ENCODE assay signal across 1 cellular context in the genomic region with DNA sequence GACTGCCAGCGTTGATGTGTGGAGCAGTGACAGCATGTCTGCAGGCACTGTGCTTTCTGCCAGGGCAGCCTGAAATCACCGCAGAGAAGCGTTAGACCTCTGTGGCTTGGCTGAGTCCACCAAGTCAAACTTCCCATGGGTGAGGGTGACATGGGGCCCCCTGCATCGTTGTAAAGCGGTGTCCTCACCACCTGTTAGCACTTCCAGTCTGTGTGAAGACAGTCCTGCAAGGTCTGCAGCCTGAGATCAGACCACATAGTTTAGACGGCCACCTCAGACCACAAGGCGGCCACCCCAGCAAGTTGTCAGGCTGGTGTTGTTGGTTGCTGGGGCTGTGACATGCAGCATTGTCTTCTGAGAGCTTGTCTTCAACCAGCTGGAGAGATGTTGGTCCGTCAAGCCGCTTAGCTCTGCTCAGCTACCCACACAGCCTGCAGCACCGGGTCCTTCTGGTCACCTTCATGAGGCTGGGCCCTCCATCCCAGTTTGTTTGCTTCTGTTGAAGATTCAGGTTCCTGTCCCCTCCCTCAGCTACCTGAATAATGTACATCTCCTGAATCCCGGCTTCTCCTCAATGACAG.
TF ChIP-seq lines count a peak whose summit lies in the region.

No MANE protein-coding gene starts in this region.

TF ChIP-seq in H1, 55 proteins besides CTCF, POLR2A, EP300 and RAD21 (continued from another document):
- TF ChIP-seq E2F6 (IDR thresholded peaks at IDR 0.05) (no peak), MAX (IDR thresholded peaks at IDR 0.05) (no peak), NANOG (IDR thresholded peaks at IDR 0.05; ENCODE audit: insufficient read depth, low read depth, low read length, poor library complexity, severe bottlenecking) (no peak), CBX8 (IDR thresholded peaks at IDR 0.05; ENCODE audit: borderline replicate concordance, low read depth, low read length) (no peak), CBX5 (IDR thresholded peaks at IDR 0.05; ENCODE audit: low read depth, low read length) (no peak), POU5F1 (IDR thresholded peaks at IDR 0.05; ENCODE audit: low read depth, low read length) (no peak), NRF1 (IDR thresholded peaks at IDR 0.05; ENCODE audit: low read depth, low read length) (no peak), BCL11A (IDR thresholded peaks at IDR 0.05; ENCODE audit: low read depth in 2 of 2, low read length in 2 of 2) (no peak), SIX5 (IDR thresholded peaks at IDR 0.05; ENCODE audit: low read depth, low read length) (no peak), CTBP2 (IDR thresholded peaks at IDR 0.05; ENCODE audit: borderline replicate concordance, insufficient read depth, insufficient read length, low read length) (no peak), RXRA (IDR thresholded peaks at IDR 0.05; ENCODE audit: insufficient read depth, low read depth, low read length) (no peak), RNF2 (IDR thresholded peaks at IDR 0.05; ENCODE audit: borderline replicate concordance, low read depth, low read length, missing control alignments, poor library complexity, severe bottlenecking) (no peak), KDM5A (IDR thresholded peaks at IDR 0.05; ENCODE audit: low read length) (no peak), FOSL1 (IDR thresholded peaks at IDR 0.05; ENCODE audit: insufficient read depth, low read depth, low read length) (no peak)
